Comparison of ENCODE assay signal across 8 cellular contexts in genomic region chr11:8033312-8033715, GRCh38. TPM values are rescaled to one million over a fixed set of nuclear protein-coding genes. Genes with fewer than 3 reads are reported as not detected.
DNase-seq lines count a peak whose midpoint lies in the region; ATAC-seq, FAIRE-seq and TF ChIP-seq lines count a peak whose summit lies in the region.

No MANE protein-coding gene starts in this region.

- WGBS in A549 (ENCODE audit: missing lambda C conversion rate): 21% methylated on average over 8 of the region's 9 CpGs

- POLR2A ChIA-PET in A549 (lab: Yijun Ruan, JAX): interaction anchor here (0.8 to 1.2 kb wide), 3 partner anchors 46 to 66 kb away, joined by 3 to 4 read pairs (median 4); partner anchors contain the start of gene EIF3F

- H3K4me3 ChIP-seq in A549: no peak overlapping the region

- TF ChIP-seq RAD21 in A549 (conservative IDR thresholded peaks at IDR 0.05 in 1 of 2, IDR thresholded peaks at IDR 0.05 in 1 of 2): peak; percentile 74 to 79

- TF ChIP-seq EP300 in A549 (IDR thresholded peaks at IDR 0.05): no peak

- peak; percentile 84 for TF ChIP-seq CTCF in A549 (IDR thresholded peaks at IDR 0.05)

- DNase-seq in A549 (ENCODE audit: low read depth in 1 of 2, low spot score in 1 of 2) (peak; percentile 58 to 70), NCI-H446 treated with DMSO at 0.1 percent for 48 hours (lab: John Stamatoyannopoulos, UW) (peak; percentile 54), ecto neural progenitor cell (ENCODE audit: low spot score) (peak; percentile 86), medulla oblongata (ENCODE audit: extremely low spot score) (peak; percentile 82)
- DNase-seq in activated CD4-positive, alpha-beta T cell treated with anti-CD3 and anti-CD28 coated beads, Interleukin-2, amount 50 U/mL, for 1 hour: peak; percentile 48
- DNase-seq in stimulated activated CD8-positive, alpha-beta memory T cell treated with anti-CD3 and anti-CD28 coated beads, Interleukin-2, amount 100 ng/mL, for 48 hours (ENCODE audit: low read depth in 2 of 2): peak; percentile 16 to 23

- TF ChIP-seq POLR2A in A549 (IDR thresholded peaks at IDR 0.05; ENCODE audit: low read length): no peak

- peak overlapping the region; percentile 53 for H3K4me2 ChIP-seq in A549

- CTCF ChIA-PET in A549 (lab: Yijun Ruan, JAX): interaction anchor here (0.6 to 17.4 kb wide), 24 partner anchors 9 to 746 kb away, joined by 3 to 644 read pairs (median 9); partner anchors contain the start of gene TUB

- FAIRE-seq in A549 (lab: Jason Lieb, UNC): no peak

- no peaks in the 10 kb centered on the region for H3K4me1 ChIP-seq in A549

- H3K9me3 ChIP-seq in A549: no peaks in the 10 kb centered on the region

- peak; percentile 70 to 92; a peak in 5 of 6 replicates for ATAC-seq in A549
- peak; percentile 78 for ATAC-seq in GM18498 (IDR thresholded peaks at IDR 0.05; ENCODE audit: unreplicated experiment)
- ATAC-seq in HG03095 (IDR thresholded peaks at IDR 0.05; ENCODE audit: unreplicated experiment): peak; percentile 65

- no peak overlapping the region for H3K27ac ChIP-seq in A549

TF ChIP-seq in A549, 52 proteins besides CTCF, POLR2A, EP300 and RAD21:
- TF ChIP-seq SMC3 (IDR thresholded peaks at IDR 0.05) (peak; percentile 94), NFE2L2 (conservative IDR thresholded peaks at IDR 0.05; ENCODE audit: low read length) (no peak)

RNA-seq across cellular contexts. Expression of gene EIF3F, which starts 46.2 kb away (rescaled TPM):
- polyA plus RNA-seq in A549 (2011; rRNA removed) (119 and 191 TPM in 2 replicates), A549 (2017; fragmentation: RNase III; extraction: RNeasy Plus Mini Kit Qiagen cat#74134 plus additional on column Dnase treatment) (274 to 293 TPM (median 278 TPM) in 3 replicates)
- polyA plus RNA-seq in A549 (2012; cell fraction: cytosol; rRNA removed): 241 and 404 TPM in 2 replicates
- polyA plus RNA-seq in A549 (2012; cell fraction: nucleus; rRNA removed): 467 and 1,021 TPM in 2 replicates
- polyA minus RNA-seq in A549 (2011; rRNA and poly(A)+ RNA removed): 283 and 286 TPM in 2 replicates

RNA-seq across cellular contexts. Expression of gene TUB, which starts 47.7 kb away (rescaled TPM):
- polyA plus RNA-seq in A549 (2011; rRNA removed): 11.3 and 11.7 TPM in 2 replicates
- 7.8 and 10.0 TPM in 2 replicates for polyA plus RNA-seq in A549 (2012; cell fraction: cytosol; rRNA removed)
- 11.7 and 17.0 TPM in 2 replicates for polyA plus RNA-seq in A549 (2012; cell fraction: nucleus; rRNA removed)
- 12.5 to 13.2 TPM (median 12.8 TPM) in 3 replicates for polyA plus RNA-seq in A549 (2017; fragmentation: RNase III; extraction: RNeasy Plus Mini Kit Qiagen cat#74134 plus additional on column Dnase treatment)
- polyA minus RNA-seq in A549 (2011; rRNA and poly(A)+ RNA removed): 12.6 and 14.5 TPM in 2 replicates

Comparison
In these comparisons a context has a peak if more than half of its experiments do, and no peak if none do; other contexts are left out.
1. DNase-seq: peak in every context shown above with its lines; median percentile 86 in ecto neural progenitor cell; 82 in medulla oblongata; 64 in A549; 54 in NCI-H446 treated with DMSO at 0.1 percent for 48 hours; 48 in activated CD4-positive, alpha-beta T cell treated with anti-CD3 and anti-CD28 coated beads, Interleukin-2, amount 50 U/mL, for 1 hour; 20 in stimulated activated CD8-positive, alpha-beta memory T cell treated with anti-CD3 and anti-CD28 coated beads, Interleukin-2, amount 100 ng/mL, for 48 hours.